9 cellular contexts compared by ENCODE assay signal in genomic region chr20:45450097-45450818, GRCh38. TPM values are rescaled to one million over a fixed set of nuclear protein-coding genes. Genes with fewer than 3 reads are reported as not detected.
DNase-seq lines count a peak whose midpoint lies in the region; ATAC-seq and TF ChIP-seq lines count a peak whose summit lies in the region.
"Had no signal": no experiment of that assay in that cellular context is flagged by ENCODE, and none has a peak within 500 bp of the region (broad histone marks: within the 10 kb centered on the region; RNA-seq: fewer than 3 reads in every experiment).

No MANE protein-coding gene starts in this region.

- no peak overlapping the region for H3K4me3 Mint-ChIP-seq in osteocyte (ENCODE audit: unreplicated experiment)
- H3K4me3 Mint-ChIP-seq: CD8-positive, alpha-beta memory T cell had no signal

- no peak overlapping the region for H3K4me3 ChIP-seq in Karpas-422 (ENCODE audit: low read length)

- peak; percentile 63 for TF ChIP-seq CTCF in osteocyte (IDR thresholded peaks at IDR 0.05)

- no peaks in the 10 kb centered on the region for H3K27me3 ChIP-seq in Karpas-422 (ENCODE audit: low read length)

- H3K36me3 ChIP-seq in Karpas-422 (ENCODE audit: insufficient read depth, low read length) = no peaks in the 10 kb centered on the region

- H3K9me3 ChIP-seq in Karpas-422 (ENCODE audit: low read length) = no peaks in the 10 kb centered on the region

- no peaks in the 10 kb centered on the region for H3K79me2 ChIP-seq in Karpas-422 (ENCODE audit: low read length)

- no peaks in the 10 kb centered on the region for H3K9me2 ChIP-seq in Karpas-422 (replicated peaks; ENCODE audit: insufficient read depth, low read length)

- in situ Hi-C loops in SK-MEL-5 (cut with HindIII; ENCODE audit: low pct_unique_long_range_greater_than_20kb, low sequenced_read_pairs) = no loop called here

- H3K27me3 Mint-ChIP-seq in osteocyte (ENCODE audit: unreplicated experiment) = peaks cover 59% of the 10 kb centered on the region

- H2AFZ ChIP-seq in Karpas-422 (ENCODE audit: low read length) = no peak overlapping the region

- no peak overlapping the region for H3K9ac ChIP-seq in Karpas-422 (ENCODE audit: low read length)

- H3K27ac Mint-ChIP-seq in osteocyte (ENCODE audit: unreplicated experiment) = no peak overlapping the region
- H3K27ac Mint-ChIP-seq: CD8-positive, alpha-beta memory T cell had no signal

- DNase-seq in NCI-H2196 (lab: John Stamatoyannopoulos, UW; ENCODE audit: unreplicated experiment) = peak; percentile 42
- DNase-seq in NCI-H2196 treated with DMSO at 0.1 percent for 48 hours (lab: John Stamatoyannopoulos, UW; ENCODE audit: unreplicated experiment) = no peak
- peak; percentile 91 for DNase-seq in Karpas-422
- peak; percentile 80 for DNase-seq in SK-MEL-5 (ENCODE audit: low read depth, low spot score)
- peak; percentile 68 for DNase-seq in fibroblast of peridontal ligament (ENCODE audit: extremely low read depth)
- no peak for DNase-seq in osteocyte (ENCODE audit: extremely low spot score, unreplicated experiment)
- DNase-seq in HK-2 (ENCODE audit: unreplicated experiment) = no peak

- no peaks in the 10 kb centered on the region for H3K36me3 Mint-ChIP-seq in osteocyte (ENCODE audit: unreplicated experiment)

- no peak for ATAC-seq in HG03159 (IDR thresholded peaks at IDR 0.05; ENCODE audit: unreplicated experiment)

- H3K9me3 Mint-ChIP-seq in osteocyte (ENCODE audit: unreplicated experiment) = no peaks in the 10 kb centered on the region
- H3K9me3 Mint-ChIP-seq: CD8-positive, alpha-beta memory T cell had no signal

- H3K4me1 Mint-ChIP-seq in osteocyte (ENCODE audit: unreplicated experiment) = no peaks in the 10 kb centered on the region

- H3K4me1 ChIP-seq in Karpas-422 (ENCODE audit: low read length) = no peaks in the 10 kb centered on the region

- H3K4me2 ChIP-seq in Karpas-422 (ENCODE audit: low read depth, low read length, poor library complexity, severe bottlenecking) = no peak overlapping the region

- no peak overlapping the region for H3K27ac ChIP-seq in Karpas-422 (ENCODE audit: low read length)

- H4K20me1 ChIP-seq in Karpas-422 (ENCODE audit: insufficient read depth, low read depth, low read length) = no peaks in the 10 kb centered on the region

RNA-seq across cellular contexts. Expression of gene WFDC2, which starts 19.3 kb away (rescaled TPM):
- total RNA-seq in Karpas-422 (2014; rRNA removed; shearing (Covaris generic); ENCODE audit: low replicate concordance) = not detected in 2 replicates
- not detected in 2 replicates for total RNA-seq in SK-MEL-5 (2014; rRNA removed; shearing (Covaris generic))
- not detected in 2 replicates for polyA plus RNA-seq in SK-MEL-5 (2015; cell fraction: cytosol; rRNA removed)
- not detected in 2 replicates for polyA plus RNA-seq in SK-MEL-5 (2015; cell fraction: nucleus; rRNA removed)
- total RNA-seq in osteocyte = not detected in 2 replicates
- polyA plus RNA-seq: CD8-positive, alpha-beta memory T cell had no signal

RNA-seq across cellular contexts. Expression of gene PIGT, which starts 34.3 kb away (rescaled TPM):
- total RNA-seq in Karpas-422 (2014; rRNA removed; shearing (Covaris generic); ENCODE audit: low replicate concordance) = 53.4 and 80.1 TPM in 2 replicates
- 179 and 191 TPM in 2 replicates for total RNA-seq in SK-MEL-5 (2014; rRNA removed; shearing (Covaris generic))
- 451 and 485 TPM in 2 replicates for polyA plus RNA-seq in SK-MEL-5 (2015; cell fraction: cytosol; rRNA removed)
- 113 and 127 TPM in 2 replicates for polyA plus RNA-seq in SK-MEL-5 (2015; cell fraction: nucleus; rRNA removed)
- 137 and 140 TPM in 2 replicates for total RNA-seq in osteocyte

RNA-seq across cellular contexts. Expression of gene DBNDD2, which starts 42.2 kb away (rescaled TPM):
- total RNA-seq in Karpas-422 (2014; rRNA removed; shearing (Covaris generic); ENCODE audit: low replicate concordance) = 0.22 TPM in 1 of 2 replicates, not detected in the other
- total RNA-seq in SK-MEL-5 (2014; rRNA removed; shearing (Covaris generic)) = 0.77 and 1.5 TPM in 2 replicates
- polyA plus RNA-seq in SK-MEL-5 (2015; cell fraction: cytosol; rRNA removed) = 7.0 and 8.7 TPM in 2 replicates
- 3.7 and 3.9 TPM in 2 replicates for polyA plus RNA-seq in SK-MEL-5 (2015; cell fraction: nucleus; rRNA removed)
- 37.4 and 37.7 TPM in 2 replicates for total RNA-seq in osteocyte

Comparison
In these comparisons a context has a peak if more than half of its experiments do, and no peak if none do; other contexts are left out.
1. DNase-seq: peak in NCI-H2196 (single experiment), Karpas-422 (single experiment), SK-MEL-5 (single experiment) and fibroblast of peridontal ligament (single experiment); none in NCI-H2196 treated with DMSO at 0.1 percent for 48 hours (single experiment), osteocyte (single experiment) and HK-2 (single experiment).
2. RNA of gene DBNDD2, which starts 42.2 kb away (total RNA-seq): 37.4 to 37.7 TPM in osteocyte; 0.77 to 1.5 TPM in SK-MEL-5 and 0.22 TPM in Karpas-422; every median in the first group is over 10 times any median in the second.